In genomic region chr21:25464275-25464674, GRCh38 we compare ENCODE assay signal across 1 cellular context.
TF ChIP-seq lines count a peak whose summit lies in the region.

No MANE protein-coding gene starts in this region.

TF ChIP-seq in WTC11, 78 proteins besides CTCF, POLR2A, EP300 and RAD21 (continued from another document):
- TF ChIP-seq ZNF281 (CRISPR knock-in tag; IDR thresholded peaks at IDR 0.05) (no peak), NR3C1 (CRISPR knock-in tag; conservative IDR thresholded peaks at IDR 0.05; ENCODE audit: low read depth) (no peak), TCF7 (CRISPR knock-in tag; IDR thresholded peaks at IDR 0.05; ENCODE audit: low read depth) (no peak), ARID4B (CRISPR knock-in tag; IDR thresholded peaks at IDR 0.05; ENCODE audit: borderline replicate concordance) (no peak), ZNF219 (CRISPR knock-in tag; IDR thresholded peaks at IDR 0.05; ENCODE audit: borderline replicate concordance) (no peak), ZNF423 (CRISPR knock-in tag; IDR thresholded peaks at IDR 0.05) (no peak), ZNF416 (CRISPR knock-in tag; IDR thresholded peaks at IDR 0.05) (no peak), TEAD4 (CRISPR knock-in tag; IDR thresholded peaks at IDR 0.05) (no peak), ZSCAN18 (CRISPR knock-in tag; IDR thresholded peaks at IDR 0.05) (no peak)
